ENCODE assay signal across 25 cellular contexts in the genomic region with DNA sequence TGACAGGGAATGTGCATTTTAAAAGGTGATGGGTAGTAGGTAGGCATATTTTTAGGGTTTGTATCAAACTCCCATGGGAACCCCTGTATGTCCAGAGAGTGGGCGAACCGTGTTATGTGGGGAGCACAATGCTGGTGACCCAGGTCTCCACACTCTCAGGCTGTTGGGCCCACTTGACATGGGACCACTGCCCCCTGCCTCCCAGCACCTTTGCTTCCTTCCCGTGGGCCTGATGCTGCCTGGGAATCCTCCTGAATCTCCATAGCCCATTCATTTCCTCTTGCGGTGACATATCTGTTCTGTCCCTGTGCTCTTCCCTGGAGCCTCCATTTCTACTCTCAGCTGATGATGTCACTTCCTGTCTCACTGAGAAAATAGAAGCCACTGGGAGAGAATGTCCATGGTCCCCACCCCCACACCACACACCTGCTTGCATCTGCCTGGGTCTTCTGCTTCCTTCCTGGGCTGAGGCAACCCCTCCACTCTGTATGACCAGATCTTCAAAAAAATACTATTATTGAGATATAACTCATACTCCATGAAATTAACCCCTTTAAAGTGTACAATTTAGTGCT. TPM values are rescaled to one million over a fixed set of nuclear protein-coding genes. Genes with fewer than 3 reads are reported as not detected.
DNase-seq lines count a peak whose midpoint lies in the region; ATAC-seq and TF ChIP-seq lines count a peak whose summit lies in the region.
"Had no signal": no experiment of that assay in that cellular context is flagged by ENCODE, and none has a peak within 500 bp of the region (broad histone marks: within the 10 kb centered on the region; RNA-seq: fewer than 3 reads in every experiment).

No MANE protein-coding gene starts in this region.

- H3K36me3 ChIP-seq in breast epithelium: no peaks in the 10 kb centered on the region
- no peaks in the 10 kb centered on the region for H3K36me3 ChIP-seq in mammary epithelial cell (ENCODE audit: insufficient read depth, low read length)
- H3K36me3 ChIP-seq in vagina: no peaks in the 10 kb centered on the region
- H3K36me3 ChIP-seq: MG63, spleen had no signal

- H3K27me3 ChIP-seq in breast epithelium (peaks cover 0 to 3% of the 10 kb centered on the region in 2 donors), mammary epithelial cell (ENCODE audit: insufficient read depth, low read length) (no peaks in the 10 kb centered on the region), vagina (no peaks in the 10 kb centered on the region)
- H3K27me3 ChIP-seq: MG63 had no signal

- no peak overlapping the region for H3K9ac ChIP-seq in mammary epithelial cell (ENCODE audit: insufficient read depth, low read length)
- H3K9ac ChIP-seq: SK-N-SH had no signal

- 95% methylated on average over 4 of the region's 4 CpGs for WGBS in mammary epithelial cell (ENCODE audit: low coverage, missing lambda C conversion rate)
- 70 to 81% methylated on average over 4 of the region's 4 CpGs for WGBS in lower leg skin, 2 donors

- in situ Hi-C loops in mammary epithelial cell (cut with MboI; ENCODE audit: low sequenced_read_pairs in 2 of 2): loop anchor here (10.0 to 25.0 kb wide), 4 partner anchors 94 to 609 kb away; a partner anchor contains a TSS

- H3K27ac ChIP-seq in breast epithelium (no peak overlapping the region), mammary epithelial cell (ENCODE audit: insufficient read depth, low read depth, low read length) (no peak overlapping the region), vagina (no peak overlapping the region)
- H3K27ac ChIP-seq: foreskin keratinocyte, spleen had no signal

- TF ChIP-seq CTCF in breast epithelium (IDR thresholded peaks at IDR 0.05): no peak
- no peak for TF ChIP-seq CTCF in mammary epithelial cell (conservative IDR thresholded peaks at IDR 0.05 in 1 of 2, IDR thresholded peaks at IDR 0.05 in 1 of 2; ENCODE audit: extremely low read depth in 1 of 2, insufficient read depth in 1 of 2, low read depth in 1 of 2, low read length in 2 of 2)
- no peak for TF ChIP-seq CTCF in lower leg skin (IDR thresholded peaks at IDR 0.05)
- no peak for TF ChIP-seq CTCF in vagina (IDR thresholded peaks at IDR 0.05)

- dilution Hi-C loops in mammary epithelial cell (cut with HindIII; ENCODE audit: low sequenced_read_pairs): loop anchor here (10.0 kb wide), 1 partner anchor 104 kb away; no protein-coding TSS in a partner anchor

- H3K4me1 ChIP-seq in breast epithelium (peaks cover 0 to 4% of the 10 kb centered on the region in 2 donors), mammary epithelial cell (ENCODE audit: insufficient read depth, low read length) (no peaks in the 10 kb centered on the region), vagina (peaks cover 12% of the 10 kb centered on the region)
- H3K4me1 ChIP-seq: foreskin keratinocyte had no signal

- TF ChIP-seq POLR2A in breast epithelium (IDR thresholded peaks at IDR 0.05) (no peak), lower leg skin (IDR thresholded peaks at IDR 0.05) (no peak), vagina (IDR thresholded peaks at IDR 0.05) (no peak)

- H3K4me3 ChIP-seq in breast epithelium (no peak overlapping the region), mammary epithelial cell (replicated peaks in 1 of 3; ENCODE audit: insufficient read depth in 1 of 3, low read depth in 2 of 3, low read length in 3 of 3) (no peak overlapping the region), lower leg skin (ENCODE audit: low read depth, poor library complexity, severe bottlenecking) (no peak overlapping the region), vagina (no peak overlapping the region)
- H3K4me3 ChIP-seq: MG63, spleen had no signal

- H3K79me2 ChIP-seq in mammary epithelial cell (ENCODE audit: insufficient read depth, low read length): no peaks in the 10 kb centered on the region

- H3K4me2 ChIP-seq in mammary epithelial cell (ENCODE audit: insufficient read depth, low read depth, low read length): no peak overlapping the region
- H3K4me2 ChIP-seq: SK-N-SH had no signal

- no peak overlapping the region for H2AFZ ChIP-seq in mammary epithelial cell (ENCODE audit: low read depth, low read length)

- intact Hi-C loops in breast epithelium (cut with DNase I; ENCODE audit: low total_unique reads) (loop anchor here (5.0 kb wide), 1 partner anchor 121 kb away; no protein-coding TSS in a partner anchor), mammary epithelial cell (cut with micrococcal nuclease) (loop anchor here (10.0 kb wide), 1 partner anchor 374 kb away; a partner anchor contains a TSS), lower leg skin (cut with DNase I; ENCODE audit: low total_unique reads) (no loop called here), vagina (cut with DNase I) (no loop called here)

- DNase-seq in breast epithelium (ENCODE audit: low spot score in 2 of 2) (peak; percentile 2 to 7), mammary epithelial cell (no peak), NCI-H69 (lab: John Stamatoyannopoulos, UW) (peak; percentile 27), lower leg skin (ENCODE audit: low spot score in 2 of 2) (peak; percentile 8 to 29), vagina (ENCODE audit: extremely low spot score in 2 of 2) (peak; percentile 49 to 56), dedifferentiated amniotic fluid mesenchymal stem cell (ENCODE audit: extremely low spot score) (no peak)
- no peak for DNase-seq in activated naive CD4-positive, alpha-beta T cell (lab: John Stamatoyannopoulos, UW)
- DNase-seq: activated CD4-positive, alpha-beta T cell treated with anti-CD3 and anti-CD28 coated beads, Interleukin-2, amount 10 ng/mL, durations not matched to agents 7 days and 5 days; activated gamma-delta T cell; activated naive CD8-positive, alpha-beta T cell treated with anti-CD3 and anti-CD28 coated beads, Interleukin-2, amount 50 U/mL, for 24 hours; effector CD4-positive, alpha-beta T cell; foreskin keratinocyte; left colon; MG63; naive B cell; NCI-H1694; NCI-H774; occipital lobe; right cardiac atrium; SK-N-SH; spleen; stimulated activated CD4-positive, alpha-beta T cell treated with anti-CD3 and anti-CD28 coated beads, Interleukin-2, amount 100 ng/mL, for 48 hours; stimulated activated naive B cell treated with anti-CD40 and anti-IgM and Interleukin-4, amounts not matched to agents 10 μg/mL and 1 μg/mL and 100 μg/mL, for 72 hours had no signal

- no peaks in the 10 kb centered on the region for H3K9me3 ChIP-seq in breast epithelium
- no peaks in the 10 kb centered on the region for H3K9me3 ChIP-seq in mammary epithelial cell (replicated peaks; ENCODE audit: insufficient read depth, low read length)
- no peaks in the 10 kb centered on the region for H3K9me3 ChIP-seq in vagina
- H3K9me3 ChIP-seq: MG63, SK-N-SH, spleen had no signal

- BruUV-seq in mammary epithelial cell (replicated peaks; lab: Mats Ljungman, UMichigan): no TSS peak

- CTCF ChIA-PET in mammary epithelial cell (lab: Charles Lee; ENCODE audit: low non-redundant PET): no interaction called here

- ATAC-seq in HG02759 (IDR thresholded peaks at IDR 0.05; ENCODE audit: unreplicated experiment): no peak
- ATAC-seq: activated naive CD8-positive, alpha-beta T cell treated with anti-CD3 and anti-CD28 coated beads, Interleukin-2, amount 50 U/mL, for 24 hours; left colon; right cardiac atrium; stimulated activated naive B cell treated with anti-CD40 and anti-IgM and Interleukin-4, amounts not matched to agents 10 μg/mL and 1 μg/mL and 100 μg/mL, for 72 hours had no signal

- no peaks in the 10 kb centered on the region for H4K20me1 ChIP-seq in mammary epithelial cell (ENCODE audit: insufficient read depth, low read length)

RNA-seq across cellular contexts. Expression of a gene that starts 55.8 kb away (rescaled TPM):
- total RNA-seq in breast epithelium (10 to 100 TPM in 2 of 3 donors, 1 to 10 TPM in 1; 8.5 to 26.3 (median 23.8) TPM), mammary epithelial cell (10 to 100 TPM in 1 of 2 donors, 1 to 10 TPM in 1; 5.7 to 71.3 TPM), lower leg skin (10 to 100 TPM in 1 of 4 donors, 1 to 10 TPM in 1, under 1 TPM in 2; 0.52 to 15.3 (median 2.7) TPM), vagina (48.9 TPM)
- 146 TPM for polyA plus RNA-seq in mammary epithelial cell
- polyA minus RNA-seq in mammary epithelial cell: 248 TPM
- polyA plus RNA-seq: CD14-positive monocyte had no signal

Comparison
In these comparisons a context has a peak if more than half of its experiments do, and no peak if none do; other contexts are left out.
1. DNase-seq: peak in breast epithelium (2 of 2), NCI-H69 (single experiment), lower leg skin (2 of 2) and vagina (2 of 2); none in mammary epithelial cell (single experiment), activated naive CD4-positive, alpha-beta T cell (0 of 4) and dedifferentiated amniotic fluid mesenchymal stem cell (single experiment).
2. intact Hi-C loops: an anchor here in breast epithelium (5.0 kb wide) and mammary epithelial cell (10.0 kb wide); none called in lower leg skin and vagina.